ENCODE assay signal across 26 cellular contexts in genomic region chr17:56801506-56802178, GRCh38.
"Had no signal": no experiment of that assay in that cellular context is flagged by ENCODE, and none has a peak within 500 bp of the region (broad histone marks: within the 10 kb centered on the region; RNA-seq: fewer than 3 reads in every experiment).

No MANE protein-coding gene starts in this region.

- H3K27me3 ChIP-seq: adrenal gland, ascending aorta, brain microvascular endothelial cell, gastrocnemius medialis, hepatocyte, sigmoid colon, upper lobe of left lung had no signal

- H3K36me3 ChIP-seq: adrenal gland, ascending aorta, brain microvascular endothelial cell, gastrocnemius medialis, sigmoid colon, upper lobe of left lung, WERI-Rb-1 had no signal

- H3K9me3 ChIP-seq: adrenal gland, ascending aorta, gastrocnemius medialis, mucosa of descending colon, sigmoid colon, upper lobe of left lung had no signal

- H3K4me1 ChIP-seq: adrenal gland, ascending aorta had no signal

- ATAC-seq: activated CD4-positive, CD25-positive, alpha-beta regulatory T cell treated with anti-CD3 and anti-CD28 coated beads, Interleukin-2, amount 50 U/mL, for 24 hours; mucosa of descending colon; natural killer cell treated with Interleukin-12 subunit alpha and Interleukin-12 subunit beta and Interleukin-15 and Interleukin-18, amount 100 ng/mL, for 72 hours; stimulated activated effector memory CD8-positive, alpha-beta T cell treated with anti-CD3 and anti-CD28 coated beads, Interleukin-12 subunit alpha, Interleukin-12 subunit beta, amount 100 ng/mL, for 72 hours had no signal

- DNase-seq: activated CD4-positive, alpha-beta T cell treated with anti-CD3 and anti-CD28 coated beads for 48 hours; activated CD4-positive, alpha-beta T cell treated with anti-CD3 and anti-CD28 coated beads, Interleukin-2, amount 50 U/mL, for 48 hours; activated CD8-positive, alpha-beta memory T cell treated with anti-CD3 and anti-CD28 coated beads, Interleukin-2, amount 50 U/mL, for 4 hours; activated effector memory CD4-positive, alpha-beta T cell treated with anti-CD3 and anti-CD28 coated beads, Interleukin-2, amount 50 U/mL, for 16 hours; activated naive CD4-positive, alpha-beta T cell treated with anti-CD3 and anti-CD28 coated beads for 36 hours; activated naive CD8-positive, alpha-beta T cell treated with anti-CD3 and anti-CD28 coated beads for 36 hours; activated T-cell treated with anti-CD3 and anti-CD28 coated beads, Interleukin-2, amount 50 U/mL, for 1 hour; adrenal gland; brain microvascular endothelial cell; caudate nucleus; effector CD8-positive, alpha-beta T cell; erythroblast; gastrocnemius medialis; islet precursor cell; mucosa of descending colon; sigmoid colon; small intestine; stimulated activated CD4-positive, alpha-beta T cell treated with anti-CD3 and anti-CD28 coated beads, Interleukin-4, amount 100 ng/mL, for 24 hours; T-helper 9 cell; upper lobe of left lung; WERI-Rb-1 had no signal

- H3K27ac ChIP-seq: adrenal gland, ascending aorta, brain microvascular endothelial cell, hepatocyte, sigmoid colon, WERI-Rb-1 had no signal

- H3K4me3 ChIP-seq: adrenal gland, ascending aorta, gastrocnemius medialis, hepatocyte, mucosa of descending colon, sigmoid colon, upper lobe of left lung had no signal
